In the genomic region with DNA sequence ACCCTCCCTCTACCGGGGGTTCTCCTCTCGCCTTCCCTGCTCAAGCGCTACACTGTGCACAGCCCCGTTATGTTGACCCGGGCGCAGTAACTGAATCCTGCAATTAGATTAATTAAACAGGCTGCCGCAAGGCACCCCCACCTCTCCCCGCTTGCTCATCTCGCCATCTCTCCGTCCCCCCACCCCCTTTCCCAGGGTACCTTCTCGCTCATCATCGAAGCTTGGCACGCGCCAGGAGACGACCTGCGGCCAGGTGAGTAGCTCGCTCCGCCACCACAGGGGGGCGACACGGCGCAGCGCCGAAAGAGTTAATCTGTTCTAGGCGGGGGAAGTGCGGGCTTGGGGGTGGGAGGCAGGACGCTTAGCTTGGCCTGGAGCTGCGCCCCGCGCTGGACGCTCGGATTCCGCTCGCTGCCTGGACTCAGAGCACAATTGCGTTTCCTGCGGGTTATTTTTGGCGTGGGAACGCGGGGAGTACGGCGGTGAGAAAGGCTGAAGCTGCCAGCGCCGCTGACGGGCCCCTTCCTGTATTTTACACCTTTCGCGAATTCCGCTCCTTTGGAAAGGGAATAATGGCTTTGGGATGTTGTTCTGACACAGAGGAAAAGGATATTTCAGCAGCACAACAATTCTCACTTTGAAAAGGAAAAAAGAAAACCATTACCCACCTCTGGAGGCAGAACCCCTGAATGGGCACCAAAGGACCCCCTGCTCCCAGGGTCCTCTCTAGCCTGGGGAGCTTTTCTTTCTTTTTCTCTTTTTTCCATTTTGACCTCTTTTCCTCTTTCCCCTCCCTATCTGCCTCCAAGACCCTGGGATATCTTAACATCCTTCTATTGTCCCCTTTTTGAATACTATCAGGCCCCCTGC, we compare ENCODE assay signal across 8 cellular contexts. TPM values are rescaled to one million over a fixed set of nuclear protein-coding genes. Genes with fewer than 3 reads are reported as not detected.
A peak's percentile ranks its signal among the peaks of the same experiment; 100 is the strongest.
DNase-seq lines count a peak whose midpoint lies in the region; ATAC-seq and TF ChIP-seq lines count a peak whose summit lies in the region.

No MANE protein-coding gene starts in this region.

- H3K27ac Mint-ChIP-seq in T-helper 2 cell treated with Interferon-gamma antibody and Interleukin-4, amounts not matched to agents 5 μg/mL and 100 μg/mL, for 36 hours, result peak overlapping the region; percentile 50
- H3K27ac Mint-ChIP-seq in memory B cell, result peak overlapping the region; percentile 17

- H3K4me3 ChIP-seq in BJ (ENCODE audit: low read depth, low read length) (peak overlapping the region; percentile 51), HL-60 (replicated peaks; ENCODE audit: insufficient read depth, low read length) (no peak overlapping the region), thoracic aorta (peak overlapping the region; percentile 72)

- no peaks in the 10 kb centered on the region for H3K9me3 Mint-ChIP-seq in T-helper 2 cell treated with Interferon-gamma antibody and Interleukin-4, amounts not matched to agents 5 μg/mL and 100 μg/mL, for 36 hours
- no peaks in the 10 kb centered on the region for H3K9me3 Mint-ChIP-seq in memory B cell

- peaks cover 30% of the 10 kb centered on the region for H3K4me1 Mint-ChIP-seq in T-helper 2 cell treated with Interferon-gamma antibody and Interleukin-4, amounts not matched to agents 5 μg/mL and 100 μg/mL, for 36 hours (ENCODE audit: low read depth)
- H3K4me1 Mint-ChIP-seq in memory B cell, result peaks cover 36% of the 10 kb centered on the region

- TF ChIP-seq CTCF in BJ (IDR thresholded peaks at IDR 0.05; ENCODE audit: insufficient read depth, low read depth, low read length), result peak; percentile 65
- TF ChIP-seq CTCF in HL-60 (IDR thresholded peaks at IDR 0.05; ENCODE audit: insufficient read depth, low read length), result peak; percentile 25
- TF ChIP-seq CTCF in thoracic aorta (IDR thresholded peaks at IDR 0.05), result no peak

- H3K27me3 ChIP-seq in BJ (ENCODE audit: control insufficient read depth, insufficient read depth, low read length) (peaks cover 31% of the 10 kb centered on the region), HL-60 (ENCODE audit: insufficient read depth, poor library complexity, severe bottlenecking) (peaks cover 39% of the 10 kb centered on the region), thoracic aorta (replicated peaks; ENCODE audit: insufficient read depth) (peaks cover 13% of the 10 kb centered on the region)

- H3K36me3 ChIP-seq in BJ (ENCODE audit: control insufficient read depth, insufficient read depth, low read length) (0 out of 2 replicates have a peak, but pooled peaks cover 2% of the 10 kb centered on the region), thoracic aorta (no peaks in the 10 kb centered on the region)

- peaks cover 62% of the 10 kb centered on the region for H3K27me3 Mint-ChIP-seq in T-helper 2 cell treated with Interferon-gamma antibody and Interleukin-4, amounts not matched to agents 5 μg/mL and 100 μg/mL, for 36 hours (ENCODE audit: low read depth)
- H3K27me3 Mint-ChIP-seq in memory B cell, result peaks cover 35% of the 10 kb centered on the region

- no peaks in the 10 kb centered on the region for H3K9me3 ChIP-seq in thoracic aorta

- peak overlapping the region; percentile 79 for H3K4me3 Mint-ChIP-seq in T-helper 2 cell treated with Interferon-gamma antibody and Interleukin-4, amounts not matched to agents 5 μg/mL and 100 μg/mL, for 36 hours
- peak overlapping the region; percentile 82 for H3K4me3 Mint-ChIP-seq in memory B cell

- H3K36me3 Mint-ChIP-seq in T-helper 2 cell treated with Interferon-gamma antibody and Interleukin-4, amounts not matched to agents 5 μg/mL and 100 μg/mL, for 36 hours (ENCODE audit: low read depth), result no peaks in the 10 kb centered on the region
- no peaks in the 10 kb centered on the region for H3K36me3 Mint-ChIP-seq in memory B cell

- H3K27ac ChIP-seq in HL-60 (replicated peaks) (no peak overlapping the region), thoracic aorta (no peak overlapping the region)

- peak; percentile 32 for ATAC-seq in memory B cell (ENCODE audit: low read depth)
- ATAC-seq in thoracic aorta (ENCODE audit: insufficient number of reproducible peaks, low FRiP score, low read depth), result no peak
- no peak for ATAC-seq in GM19463 (IDR thresholded peaks at IDR 0.05; ENCODE audit: unreplicated experiment)

- no peak for DNase-seq in BJ (ENCODE audit: low read depth)
- DNase-seq in HL-60 (ENCODE audit: low read depth in 1 of 2, low spot score in 1 of 2), result peak in 1 of 2 experiments; percentile 31
- DNase-seq in T-helper 2 cell treated with Interferon-gamma antibody and Interleukin-4, amounts not matched to agents 5 μg/mL and 100 μg/mL, for 36 hours (ENCODE audit: low spot score), result no peak
- DNase-seq in dermis microvascular lymphatic vessel endothelial cell (ENCODE audit: low read depth in 2 of 2), result peak; percentile 98 to 99
- peak; percentile 44 to 46 for DNase-seq in memory B cell (ENCODE audit: low spot score in 2 of 2)
- no peak for DNase-seq in thoracic aorta (ENCODE audit: low spot score)
- DNase-seq in NCI-H128 (lab: John Stamatoyannopoulos, UW; ENCODE audit: unreplicated experiment), result no peak

- POLR2A ChIA-PET in BJ (lab: Charles Lee), result no interaction called here

- CTCF ChIA-PET in BJ (lab: Yijun Ruan, JAX), result interaction anchor here (1.0 to 7.1 kb wide), 10 partner anchors 10 to 182 kb away, joined by 3 to 89 read pairs (median 11); a partner anchor contains a TSS

- peaks cover 42 to 58% of the 10 kb centered on the region in 2 donors for H3K4me1 ChIP-seq in thoracic aorta (ENCODE audit: control insufficient read depth in 1 of 2, low read depth in 2 of 2)

RNA-seq across cellular contexts. Expression of a gene that starts 1.5 kb away (rescaled TPM):
- 0.32 and 0.47 TPM in 2 replicates for polyA plus RNA-seq in BJ (2011; rRNA removed)
- 0.46 and 0.76 TPM in 2 replicates for polyA minus RNA-seq in BJ (2011; rRNA and poly(A)+ RNA removed)
- total RNA-seq in dermis microvascular lymphatic vessel endothelial cell, result 76.5 and 79.2 TPM in 2 replicates
- 10 to 100 TPM in 1 of 2 donors, 1 to 10 TPM in 1; 6.2 to 13.0 TPM for total RNA-seq in thoracic aorta

RNA-seq across cellular contexts. Expression of a gene that starts 22.6 kb away (rescaled TPM):
- 107 and 155 TPM in 2 replicates for polyA plus RNA-seq in BJ (2011; rRNA removed)
- polyA minus RNA-seq in BJ (2011; rRNA and poly(A)+ RNA removed), result 73.7 and 158 TPM in 2 replicates
- total RNA-seq in dermis microvascular lymphatic vessel endothelial cell (1.4 and 1.9 TPM in 2 replicates), thoracic aorta (1 to 10 TPM; 3.9 to 7.3 TPM)

RNA-seq across cellular contexts. Expression of a gene that starts 36.4 kb away (rescaled TPM):
- polyA plus RNA-seq in BJ (2011; rRNA removed), result 18.2 and 28.4 TPM in 2 replicates
- polyA minus RNA-seq in BJ (2011; rRNA and poly(A)+ RNA removed), result 39.8 and 61.1 TPM in 2 replicates
- total RNA-seq in dermis microvascular lymphatic vessel endothelial cell (33.9 and 53.5 TPM in 2 replicates), thoracic aorta (10 to 100 TPM; 26.0 to 37.9 TPM)

RNA-seq across cellular contexts. Expression of a gene that starts 56.6 kb away (rescaled TPM):
- polyA plus RNA-seq in BJ (2011; rRNA removed), result 0.13 and 0.28 TPM in 2 replicates
- polyA minus RNA-seq in BJ (2011; rRNA and poly(A)+ RNA removed), result 0.14 and 0.15 TPM in 2 replicates
- under 0.01 TPM in 1 of 2 replicates, not detected in the other for total RNA-seq in dermis microvascular lymphatic vessel endothelial cell
- total RNA-seq in thoracic aorta, result not detected

Comparison
In these comparisons a context has a peak if more than half of its experiments do, and no peak if none do; other contexts are left out.
1. DNase-seq: peak in dermis microvascular lymphatic vessel endothelial cell (2 of 2) and memory B cell (2 of 2); none in BJ (single experiment), T-helper 2 cell treated with Interferon-gamma antibody and Interleukin-4, amounts not matched to agents 5 μg/mL and 100 μg/mL, for 36 hours (single experiment), thoracic aorta (single experiment) and NCI-H128 (single experiment).